In the genomic region with DNA sequence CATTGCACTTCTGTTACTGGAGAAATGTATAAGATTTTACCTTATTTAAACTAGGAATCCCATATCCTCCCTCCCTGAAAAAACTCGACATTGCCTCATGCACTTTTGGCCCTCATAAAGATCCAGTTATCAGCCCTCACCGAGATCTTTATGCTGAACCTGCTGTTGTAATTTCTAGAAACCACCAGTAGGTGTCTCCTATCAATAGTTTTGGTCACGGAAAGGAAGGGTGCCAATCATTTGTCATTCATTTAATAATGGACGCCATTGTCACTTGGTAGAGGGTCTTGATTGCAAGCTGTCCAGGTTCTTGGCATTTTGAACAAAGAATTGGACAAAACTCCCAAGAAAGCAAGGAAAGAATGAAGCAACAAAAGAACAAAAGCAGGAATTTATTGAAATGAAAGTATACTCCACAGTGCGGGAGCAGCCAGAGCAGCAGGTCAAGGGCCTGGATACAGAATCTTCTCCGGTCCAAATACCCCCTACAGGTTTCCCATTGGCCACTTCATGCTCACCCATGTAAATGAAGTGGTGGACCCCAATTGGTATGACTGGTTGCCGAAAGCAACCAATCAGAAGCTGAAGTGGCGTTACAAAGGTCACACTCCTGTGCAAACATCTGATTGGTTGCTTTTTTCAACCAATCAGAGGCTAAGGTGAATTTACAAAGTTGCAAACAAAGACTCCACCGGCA, we compare ENCODE assay signal across 9 cellular contexts.
DNase-seq lines count a peak whose midpoint lies in the region; ATAC-seq and TF ChIP-seq lines count a peak whose summit lies in the region.
"Had no signal": no experiment of that assay in that cellular context is flagged by ENCODE, and none has a peak within 500 bp of the region (broad histone marks: within the 10 kb centered on the region; RNA-seq: fewer than 3 reads in every experiment).

No MANE protein-coding gene starts in this region.

- no peaks in the 10 kb centered on the region for H3K9me2 ChIP-seq in neural cell (ENCODE audit: insufficient read depth, low read length)

- BruUV-seq in Panc1 (replicated peaks; lab: Mats Ljungman, UMichigan): no TSS peak

- CTCF ChIA-PET in Panc1 (lab: Charles Lee): no interaction called here

- H3K9ac ChIP-seq in endodermal cell (ENCODE audit: extremely low read depth, low read length, poor library complexity, severe bottlenecking) (no peak overlapping the region), neural cell (ENCODE audit: low read length) (no peak overlapping the region)
- H3K9ac ChIP-seq: BLaER1 had no signal

- ATAC-seq in GM21390 (IDR thresholded peaks at IDR 0.05; ENCODE audit: unreplicated experiment) (peak; percentile 84), Panc1 (no peak)

- peak overlapping the region; percentile 40 for H3K27ac Mint-ChIP-seq in endodermal cell

- WGBS in endodermal cell (ENCODE audit: insufficient coverage in 1 of 2, insufficient read length in 1 of 2), 2 experiments: 68 to 85% methylated on average over 6 to 9 of the region's 9 CpGs

- no peak overlapping the region for H2AFZ ChIP-seq in neural cell (ENCODE audit: low read depth, low read length)

- peaks cover 2% of the 10 kb centered on the region for H3K9me3 Mint-ChIP-seq in endodermal cell

- no peak overlapping the region for H3K4me3 Mint-ChIP-seq in endodermal cell

- intact Hi-C loops in Panc1 (cut with micrococcal nuclease; ENCODE audit: unreplicated experiment): no loop called here

- TF ChIP-seq EP300 in neural cell (conservative IDR thresholded peaks at IDR 0.05; ENCODE audit: poor library complexity, severe bottlenecking): peak; percentile 51

- H3K36me3 Mint-ChIP-seq in endodermal cell (ENCODE audit: low read depth): no peaks in the 10 kb centered on the region

- peak; percentile 72 for TF ChIP-seq CTCF in Panc1 (IDR thresholded peaks at IDR 0.05)
- peak; percentile 84 for TF ChIP-seq CTCF in endodermal cell (conservative IDR thresholded peaks at IDR 0.05)
- peak; percentile 64 for TF ChIP-seq CTCF in neural cell (IDR thresholded peaks at IDR 0.05; ENCODE audit: poor library complexity, severe bottlenecking)

- in situ Hi-C loops in Panc1 (cut with HindIII; ENCODE audit: low pct_unique_long_range_greater_than_20kb, low sequenced_read_pairs): no loop called here

- no peaks in the 10 kb centered on the region for H3K9me3 ChIP-seq in Panc1 (ENCODE audit: control insufficient read depth, insufficient read depth, low read depth, low read length)
- no peaks in the 10 kb centered on the region for H3K9me3 ChIP-seq in endodermal cell (ENCODE audit: control insufficient read depth, low read length)
- no peaks in the 10 kb centered on the region for H3K9me3 ChIP-seq in neural cell (ENCODE audit: low read length)
- H3K9me3 ChIP-seq: BLaER1 had no signal

- H3K4me2 ChIP-seq in neural cell (ENCODE audit: low read length): no peak overlapping the region
- H3K4me2 ChIP-seq: BLaER1 had no signal

- no peak overlapping the region for H3K4me3 ChIP-seq in Panc1 (ENCODE audit: low read depth in 2 of 2, low read length in 2 of 2)
- no peak overlapping the region for H3K4me3 ChIP-seq in endodermal cell (ENCODE audit: low read length)
- H3K4me3 ChIP-seq in neural cell (ENCODE audit: low read length): no peak overlapping the region
- H3K4me3 ChIP-seq: BLaER1 had no signal

- H3K36me3 ChIP-seq in Panc1 (ENCODE audit: control insufficient read depth, insufficient read depth, low read length) (no peaks in the 10 kb centered on the region; the same call in 1 of the 2 replicates), endodermal cell (ENCODE audit: control insufficient read depth, insufficient read depth, low read length) (no peaks in the 10 kb centered on the region), neural cell (ENCODE audit: insufficient read depth, low read length) (no peaks in the 10 kb centered on the region)
- H3K36me3 ChIP-seq: BLaER1 had no signal

- DNase-seq in NCI-H1436 (lab: John Stamatoyannopoulos, UW): peak; percentile 4
- no peak for DNase-seq in NCI-H1436 treated with DMSO at 0.1 percent for 48 hours (lab: John Stamatoyannopoulos, UW)
- DNase-seq in HT1080 (ENCODE audit: low read depth): peak; percentile 49
- no peak for DNase-seq in Panc1 (ENCODE audit: low read depth, low spot score)
- no peak for DNase-seq in endodermal cell
- no peak for DNase-seq in NCI-H1930 (lab: John Stamatoyannopoulos, UW)

- no peaks in the 10 kb centered on the region for H3K27me3 ChIP-seq in Panc1 (ENCODE audit: control insufficient read depth, insufficient read depth, low read length)
- H3K27me3 ChIP-seq in endodermal cell (ENCODE audit: control insufficient read depth, insufficient read depth, low read length, poor library complexity, severe bottlenecking): no peaks in the 10 kb centered on the region
- H3K27me3 ChIP-seq in neural cell (ENCODE audit: insufficient read depth, low read depth, low read length): no peaks in the 10 kb centered on the region
- H3K27me3 ChIP-seq: BLaER1 had no signal

- no peaks in the 10 kb centered on the region for H3K79me2 ChIP-seq in neural cell (replicated peaks; ENCODE audit: insufficient read depth, low read length)

- POLR2A ChIA-PET in Panc1 (lab: Charles Lee): interaction anchor here (0.5 kb wide), 1 partner anchor 602 kb away, joined by 3 read pairs; no protein-coding TSS in a partner anchor

- no peaks in the 10 kb centered on the region for H4K20me1 ChIP-seq in neural cell (ENCODE audit: insufficient read depth)
- H4K20me1 ChIP-seq: BLaER1 had no signal

- H3F3A ChIP-seq in neural cell (ENCODE audit: insufficient read depth, low read length, poor library complexity, severe bottlenecking): no peaks in the 10 kb centered on the region

- peak; percentile 50 for TF ChIP-seq RAD21 in neural cell (conservative IDR thresholded peaks at IDR 0.05)

- H3K4me1 ChIP-seq in Panc1 (ENCODE audit: control insufficient read depth, insufficient read depth, low read length) (no peaks in the 10 kb centered on the region), endodermal cell (ENCODE audit: control insufficient read depth, insufficient read depth, low read length) (no peaks in the 10 kb centered on the region)
- H3K4me1 ChIP-seq: BLaER1 had no signal

- no peak overlapping the region for H3K27ac ChIP-seq in Panc1 (ENCODE audit: low read length)
- H3K27ac ChIP-seq in endodermal cell (ENCODE audit: low read depth, low read length): no peak overlapping the region
- no peak overlapping the region for H3K27ac ChIP-seq in neural cell (ENCODE audit: low read length)
- H3K27ac ChIP-seq: BLaER1 had no signal

- no peaks in the 10 kb centered on the region for H3K27me3 Mint-ChIP-seq in endodermal cell (ENCODE audit: insufficient read depth)

- no peaks in the 10 kb centered on the region for H3K4me1 Mint-ChIP-seq in endodermal cell

TF ChIP-seq in neural cell, 6 proteins besides CTCF, POLR2A, EP300 and RAD21:
- TF ChIP-seq SMC3 (conservative IDR thresholded peaks at IDR 0.05; ENCODE audit: poor library complexity) (peak; percentile 48), TAF1 (IDR thresholded peaks at IDR 0.05; ENCODE audit: low read depth) (no peak), EZH2 (IDR thresholded peaks at IDR 0.05; ENCODE audit: borderline replicate concordance, insufficient read depth, low read length, poor library complexity, severe bottlenecking) (no peak), POLR2AphosphoS5 (IDR thresholded peaks at IDR 0.05) (no peak), MXI1 (conservative IDR thresholded peaks at IDR 0.05; ENCODE audit: poor library complexity, severe bottlenecking) (no peak)
- TF ChIP-seq, protein P1, sequence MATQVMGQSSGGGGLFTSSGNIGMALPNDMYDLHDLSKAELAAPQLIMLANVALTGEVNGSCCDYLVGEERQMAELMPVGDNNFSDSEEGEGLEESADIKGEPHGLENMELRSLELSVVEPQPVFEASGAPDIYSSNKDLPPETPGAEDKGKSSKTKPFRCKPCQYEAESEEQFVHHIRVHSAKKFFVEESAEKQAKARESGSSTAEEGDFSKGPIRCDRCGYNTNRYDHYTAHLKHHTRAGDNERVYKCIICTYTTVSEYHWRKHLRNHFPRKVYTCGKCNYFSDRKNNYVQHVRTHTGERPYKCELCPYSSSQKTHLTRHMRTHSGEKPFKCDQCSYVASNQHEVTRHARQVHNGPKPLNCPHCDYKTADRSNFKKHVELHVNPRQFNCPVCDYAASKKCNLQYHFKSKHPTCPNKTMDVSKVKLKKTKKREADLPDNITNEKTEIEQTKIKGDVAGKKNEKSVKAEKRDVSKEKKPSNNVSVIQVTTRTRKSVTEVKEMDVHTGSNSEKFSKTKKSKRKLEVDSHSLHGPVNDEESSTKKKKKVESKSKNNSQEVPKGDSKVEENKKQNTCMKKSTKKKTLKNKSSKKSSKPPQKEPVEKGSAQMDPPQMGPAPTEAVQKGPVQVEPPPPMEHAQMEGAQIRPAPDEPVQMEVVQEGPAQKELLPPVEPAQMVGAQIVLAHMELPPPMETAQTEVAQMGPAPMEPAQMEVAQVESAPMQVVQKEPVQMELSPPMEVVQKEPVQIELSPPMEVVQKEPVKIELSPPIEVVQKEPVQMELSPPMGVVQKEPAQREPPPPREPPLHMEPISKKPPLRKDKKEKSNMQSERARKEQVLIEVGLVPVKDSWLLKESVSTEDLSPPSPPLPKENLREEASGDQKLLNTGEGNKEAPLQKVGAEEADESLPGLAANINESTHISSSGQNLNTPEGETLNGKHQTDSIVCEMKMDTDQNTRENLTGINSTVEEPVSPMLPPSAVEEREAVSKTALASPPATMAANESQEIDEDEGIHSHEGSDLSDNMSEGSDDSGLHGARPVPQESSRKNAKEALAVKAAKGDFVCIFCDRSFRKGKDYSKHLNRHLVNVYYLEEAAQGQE (IDR thresholded peaks at IDR 0.05; ENCODE audit: borderline replicate concordance): no peak

Comparison
In these comparisons a context has a peak if more than half of its experiments do, and no peak if none do; other contexts are left out.
1. DNase-seq: peak in NCI-H1436 (single experiment) and HT1080 (single experiment); none in NCI-H1436 treated with DMSO at 0.1 percent for 48 hours (single experiment), Panc1 (single experiment), endodermal cell (single experiment) and NCI-H1930 (0 of 2).
2. Peak in every context shown above with its lines, with median percentiles within 50 percentile points of each other: CTCF ChIP-seq.